19 cellular contexts compared by ENCODE assay signal in genomic region chr9:128497824-128498610, GRCh38.
"Had no signal": no experiment of that assay in that cellular context is flagged by ENCODE, and none has a peak within 500 bp of the region (broad histone marks: within the 10 kb centered on the region; RNA-seq: fewer than 3 reads in every experiment).

No MANE protein-coding gene starts in this region.

- ATAC-seq: activated CD8-positive, alpha-beta T cell treated with anti-CD3 and anti-CD28 coated beads for 36 hours; body of pancreas; left colon; mucosa of descending colon; natural killer cell; psoas muscle; stimulated activated naive CD8-positive, alpha-beta T cell treated with anti-CD3 and anti-CD28 coated beads, Interleukin-15, Interleukin-2, amounts not matched to agents 100 U/mL and 50 U/mL, for 24 hours had no signal

- H3K27ac ChIP-seq: body of pancreas, psoas muscle, sigmoid colon, thoracic aorta, uterus, VCaP had no signal

- H3K4me1 ChIP-seq: body of pancreas, psoas muscle, sigmoid colon, uterus had no signal

- DNase-seq: activated CD4-positive, alpha-beta T cell treated with anti-CD3 and anti-CD28 coated beads for 4 hours; activated CD8-positive, alpha-beta T cell treated with anti-CD3 and anti-CD28 coated beads for 36 hours; activated naive CD4-positive, alpha-beta T cell treated with anti-CD3 and anti-CD28 coated beads, Interleukin-2, amount 10 ng/mL, durations not matched to agents 7 days and 5 days; body of pancreas; erythroblast; immature natural killer cell; left colon; mucosa of descending colon; natural killer cell; occipital lobe; psoas muscle; sigmoid colon; stimulated activated CD4-positive, alpha-beta T cell treated with anti-CD3 and anti-CD28 coated beads, Interleukin-2, amount 100 ng/mL, for 48 hours; stimulated activated naive CD8-positive, alpha-beta T cell treated with anti-CD3 and anti-CD28 coated beads, Interleukin-15, Interleukin-2, amounts not matched to agents 100 U/mL and 50 U/mL, for 24 hours; T-helper 1 cell; uterus had no signal

- H3K27me3 ChIP-seq: body of pancreas, sigmoid colon, uterus had no signal

- H3K4me3 ChIP-seq: body of pancreas, lung, mucosa of descending colon, psoas muscle, sigmoid colon, thoracic aorta, uterus had no signal

- H3K9me3 ChIP-seq: body of pancreas, mucosa of descending colon, psoas muscle, sigmoid colon, thoracic aorta, uterus had no signal

- H3K36me3 ChIP-seq: uterus had no signal
